Comparison of ENCODE assay signal across 8 cellular contexts in the genomic region with DNA sequence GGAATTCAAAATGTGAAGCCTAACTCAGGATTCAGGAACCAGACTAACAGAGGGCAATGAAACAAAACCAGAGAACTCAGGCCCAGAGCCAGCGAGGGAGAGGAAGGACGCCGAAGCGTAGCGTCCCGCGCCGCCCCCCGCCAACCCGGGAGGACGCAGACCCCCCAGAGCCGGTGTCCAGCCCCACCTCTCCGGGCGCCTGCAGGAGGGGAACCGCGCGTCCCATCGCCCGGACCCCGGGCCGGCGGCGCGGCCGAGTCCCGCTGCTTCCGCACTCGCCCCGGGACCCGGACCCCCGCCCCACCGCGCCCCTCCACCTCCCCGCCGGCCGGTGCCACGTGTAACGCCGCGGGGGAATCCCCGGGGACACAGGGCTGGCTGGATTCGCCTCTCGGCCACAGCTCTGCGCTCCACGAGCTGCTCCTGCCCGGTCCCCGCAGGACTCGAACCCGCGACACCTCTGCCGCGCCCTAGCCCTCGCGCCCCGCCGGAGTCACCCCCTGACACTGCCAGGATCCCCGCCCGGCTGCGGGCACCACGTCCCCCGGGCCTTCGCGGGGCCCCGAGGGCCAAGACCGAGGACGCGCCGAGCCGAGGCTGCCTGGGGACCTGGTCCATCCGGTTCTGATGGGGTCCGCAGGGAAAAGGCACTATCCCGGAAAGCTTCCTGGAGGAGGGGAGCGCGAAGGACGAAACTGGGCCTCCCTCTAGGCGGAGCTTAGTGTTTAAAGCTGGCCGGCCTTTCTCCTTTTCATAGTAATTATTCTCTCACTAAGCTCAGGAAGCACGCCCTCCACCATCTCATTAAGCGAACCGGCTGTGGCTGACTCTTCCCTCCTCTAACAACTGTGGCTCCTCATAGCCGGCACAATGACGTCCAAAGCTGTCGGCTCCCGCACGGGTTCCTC. TPM values are rescaled to one million over a fixed set of nuclear protein-coding genes. Genes with fewer than 3 reads are reported as not detected.
A peak's percentile ranks its signal among the peaks of the same experiment; 100 is the strongest.
DNase-seq lines count a peak whose midpoint lies in the region; ATAC-seq and TF ChIP-seq lines count a peak whose summit lies in the region.

No MANE protein-coding gene starts in this region.

- no peaks in the 10 kb centered on the region for H3K9me2 ChIP-seq in SK-N-SH

- peak overlapping the region; percentile 77 to 93 (median 88) for H3K4me3 Mint-ChIP-seq in IgD-negative memory B cell
- H3K4me3 Mint-ChIP-seq in osteocyte (ENCODE audit: unreplicated experiment), result no peak overlapping the region

- peaks cover 0 to 2% of the 10 kb centered on the region in 2 experiments; a peak in 1 of 4 replicates for H3K4me1 ChIP-seq in SK-N-SH (ENCODE audit: control insufficient read depth in 1 of 2, insufficient read depth in 2 of 2, low read depth in 1 of 2, low read length in 1 of 2)
- H3K4me1 ChIP-seq in colonic mucosa, result no peaks in the 10 kb centered on the region
- no peaks in the 10 kb centered on the region for H3K4me1 ChIP-seq in mucosa of stomach (ENCODE audit: control insufficient read depth, insufficient read depth, low read length)

- peak overlapping the region in 1 of 3 donors; percentile 41 for H3K27ac Mint-ChIP-seq in IgD-negative memory B cell
- no peak overlapping the region for H3K27ac Mint-ChIP-seq in osteocyte (ENCODE audit: unreplicated experiment)

- no peaks in the 10 kb centered on the region for H3K79me2 ChIP-seq in SK-N-SH (ENCODE audit: insufficient read depth)

- H3K27ac ChIP-seq in SK-N-SH (ENCODE audit: low read depth in 2 of 2, low read length in 1 of 2) (no peak overlapping the region), colonic mucosa (no peak overlapping the region)

- H3K4me1 Mint-ChIP-seq in IgD-negative memory B cell, result peaks cover 4 to 22% (median 9%) of the 10 kb centered on the region in 3 donors
- H3K4me1 Mint-ChIP-seq in osteocyte (ENCODE audit: unreplicated experiment), result no peaks in the 10 kb centered on the region

- POLR2A ChIA-PET in SK-N-SH (lab: Yijun Ruan, JAX), result no interaction called here

- H3K9ac ChIP-seq in SK-N-SH (no peak overlapping the region), colonic mucosa (ENCODE audit: low read depth in 2 of 2, low read length in 2 of 2) (peak overlapping the region; percentile 40 to 63), mucosa of stomach (ENCODE audit: low read length) (peak overlapping the region; percentile 79)

- TF ChIP-seq CTCF in SK-N-SH (IDR thresholded peaks at IDR 0.05) (no peak), colonic mucosa (IDR thresholded peaks at IDR 0.05) (no peak), osteocyte (IDR thresholded peaks at IDR 0.05) (no peak)

- H3K4me3 ChIP-seq in SK-N-SH (ENCODE audit: low read depth in 2 of 2, low read length in 1 of 2), result peak overlapping the region in 1 of 2 experiments; percentile 29; a peak in 3 of 4 replicates
- peak overlapping the region; percentile 66 for H3K4me3 ChIP-seq in colonic mucosa
- H3K4me3 ChIP-seq in mucosa of stomach (ENCODE audit: low read length), result peak overlapping the region; percentile 60

- WGBS in SK-N-SH (ENCODE audit: low lambda C conversion rate), result 49% methylated on average over 26 of the region's 85 CpGs

- H3K27me3 Mint-ChIP-seq in IgD-negative memory B cell (peaks cover 21% of the 10 kb centered on the region), osteocyte (ENCODE audit: unreplicated experiment) (peaks cover 5% of the 10 kb centered on the region)

- H2AFZ ChIP-seq in SK-N-SH (ENCODE audit: low read depth), result no peak overlapping the region

- no peaks in the 10 kb centered on the region for H3K36me3 ChIP-seq in SK-N-SH (replicated peaks in 1 of 2; ENCODE audit: control insufficient read depth in 1 of 2, insufficient read depth in 2 of 2, low read length in 1 of 2)
- H3K36me3 ChIP-seq in colonic mucosa, result no peaks in the 10 kb centered on the region
- no peaks in the 10 kb centered on the region for H3K36me3 ChIP-seq in mucosa of stomach (ENCODE audit: control insufficient read depth, insufficient read depth, low read length)

- CTCF ChIA-PET in SK-N-SH (lab: Yijun Ruan, JAX), result interaction anchor here (0.6 kb wide), 1 partner anchor 209 kb away, joined by 3 read pairs; no protein-coding TSS in a partner anchor

- no peaks in the 10 kb centered on the region for H4K20me1 ChIP-seq in SK-N-SH (ENCODE audit: insufficient read depth)

- intact Hi-C loops in colonic mucosa (cut with DNase I), result no loop called here

- TF ChIP-seq RAD21 in SK-N-SH (IDR thresholded peaks at IDR 0.05; ENCODE audit: low read length), result no peak

- ATAC-seq in SK-N-SH treated with all-trans-retinoic acid at 6 μM for 48 hours (no peak), GM19467 (IDR thresholded peaks at IDR 0.05; ENCODE audit: unreplicated experiment) (no peak)

- peak; percentile 57 for DNase-seq in SK-N-SH
- DNase-seq in colonic mucosa, result peak; percentile 41
- no peak for DNase-seq in osteocyte (ENCODE audit: extremely low spot score, unreplicated experiment)
- no peak for DNase-seq in dedifferentiated amniotic fluid mesenchymal stem cell (ENCODE audit: extremely low spot score)

- H3K36me3 Mint-ChIP-seq in IgD-negative memory B cell (peaks cover 2% of the 10 kb centered on the region), osteocyte (ENCODE audit: unreplicated experiment) (no peaks in the 10 kb centered on the region)

- H3K4me2 ChIP-seq in SK-N-SH, result no peak overlapping the region

- no peak for TF ChIP-seq EP300 in SK-N-SH (IDR thresholded peaks at IDR 0.05; ENCODE audit: borderline replicate concordance in 1 of 2, low read depth in 1 of 2, low read length in 1 of 2)

- H3K9me3 Mint-ChIP-seq in IgD-negative memory B cell (peaks cover 0 to 5% (median 2%) of the 10 kb centered on the region in 3 donors), osteocyte (ENCODE audit: unreplicated experiment) (peaks cover 6% of the 10 kb centered on the region)

- no peaks in the 10 kb centered on the region for H3F3A ChIP-seq in SK-N-SH (replicated peaks; ENCODE audit: insufficient read depth)

- no peaks in the 10 kb centered on the region for H3K9me3 ChIP-seq in SK-N-SH
- H3K9me3 ChIP-seq in colonic mucosa, result no peaks in the 10 kb centered on the region
- no peaks in the 10 kb centered on the region for H3K9me3 ChIP-seq in mucosa of stomach (ENCODE audit: control insufficient read depth, low read length)

- H3K27me3 ChIP-seq in SK-N-SH (ENCODE audit: insufficient read depth) (no peaks in the 10 kb centered on the region; the same call in 1 of the 2 replicates), colonic mucosa (no peaks in the 10 kb centered on the region), mucosa of stomach (ENCODE audit: control insufficient read depth, insufficient read depth, low read length) (no peaks in the 10 kb centered on the region)

TF ChIP-seq in SK-N-SH, 30 proteins besides CTCF, POLR2A, EP300 and RAD21 (continues in another document):
- TF ChIP-seq, protein P1, sequence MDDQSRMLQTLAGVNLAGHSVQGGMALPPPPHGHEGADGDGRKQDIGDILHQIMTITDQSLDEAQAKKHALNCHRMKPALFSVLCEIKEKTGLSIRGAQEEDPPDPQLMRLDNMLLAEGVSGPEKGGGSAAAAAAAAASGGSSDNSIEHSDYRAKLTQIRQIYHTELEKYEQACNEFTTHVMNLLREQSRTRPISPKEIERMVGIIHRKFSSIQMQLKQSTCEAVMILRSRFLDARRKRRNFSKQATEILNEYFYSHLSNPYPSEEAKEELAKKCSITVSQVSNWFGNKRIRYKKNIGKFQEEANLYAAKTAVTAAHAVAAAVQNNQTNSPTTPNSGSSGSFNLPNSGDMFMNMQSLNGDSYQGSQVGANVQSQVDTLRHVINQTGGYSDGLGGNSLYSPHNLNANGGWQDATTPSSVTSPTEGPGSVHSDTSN (IDR thresholded peaks at IDR 0.05), result no peak
- TF ChIP-seq NFIC (IDR thresholded peaks at IDR 0.05; ENCODE audit: borderline replicate concordance) (no peak), FOXM1 (IDR thresholded peaks at IDR 0.05; ENCODE audit: low read depth) (no peak), POLR2AphosphoS5 (IDR thresholded peaks at IDR 0.05; ENCODE audit: low read depth, low read length) (no peak), RFX5 (IDR thresholded peaks at IDR 0.05; ENCODE audit: low read length) (no peak)
- TF ChIP-seq, protein P2, sequence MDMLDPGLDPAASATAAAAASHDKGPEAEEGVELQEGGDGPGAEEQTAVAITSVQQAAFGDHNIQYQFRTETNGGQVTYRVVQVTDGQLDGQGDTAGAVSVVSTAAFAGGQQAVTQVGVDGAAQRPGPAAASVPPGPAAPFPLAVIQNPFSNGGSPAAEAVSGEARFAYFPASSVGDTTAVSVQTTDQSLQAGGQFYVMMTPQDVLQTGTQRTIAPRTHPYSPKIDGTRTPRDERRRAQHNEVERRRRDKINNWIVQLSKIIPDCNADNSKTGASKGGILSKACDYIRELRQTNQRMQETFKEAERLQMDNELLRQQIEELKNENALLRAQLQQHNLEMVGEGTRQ (IDR thresholded peaks at IDR 0.05; ENCODE audit: borderline replicate concordance, low read depth, low read length), result no peak

TF ChIP-seq in SK-N-SH treated with all-trans-retinoic acid at 6 μM for 48 hours, 23 proteins besides CTCF, POLR2A, EP300 and RAD21 (continues in another document):
- TF ChIP-seq SNAI2 (CRISPR knock-in tag; IDR thresholded peaks at IDR 0.05), result no peak
- TF ChIP-seq, protein P3, sequence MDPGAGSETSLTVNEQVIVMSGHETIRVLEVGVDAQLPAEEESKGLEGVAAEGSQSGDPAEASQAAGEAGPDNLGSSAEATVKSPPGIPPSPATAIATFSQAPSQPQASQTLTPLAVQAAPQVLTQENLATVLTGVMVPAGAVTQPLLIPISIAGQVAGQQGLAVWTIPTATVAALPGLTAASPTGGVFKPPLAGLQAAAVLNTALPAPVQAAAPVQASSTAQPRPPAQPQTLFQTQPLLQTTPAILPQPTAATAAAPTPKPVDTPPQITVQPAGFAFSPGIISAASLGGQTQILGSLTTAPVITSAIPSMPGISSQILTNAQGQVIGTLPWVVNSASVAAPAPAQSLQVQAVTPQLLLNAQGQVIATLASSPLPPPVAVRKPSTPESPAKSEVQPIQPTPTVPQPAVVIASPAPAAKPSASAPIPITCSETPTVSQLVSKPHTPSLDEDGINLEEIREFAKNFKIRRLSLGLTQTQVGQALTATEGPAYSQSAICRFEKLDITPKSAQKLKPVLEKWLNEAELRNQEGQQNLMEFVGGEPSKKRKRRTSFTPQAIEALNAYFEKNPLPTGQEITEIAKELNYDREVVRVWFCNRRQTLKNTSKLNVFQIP (CRISPR knock-in tag; IDR thresholded peaks at IDR 0.05; ENCODE audit: borderline replicate concordance, low read depth), result no peak

RNA-seq across cellular contexts. Expression of a gene that starts 40.4 kb away (rescaled TPM):
- 0.03 TPM in 1 of 2 replicates, not detected in the other for polyA plus RNA-seq in SK-N-SH (2012; rRNA removed)
- polyA plus RNA-seq in SK-N-SH (2012; cell fraction: cytosol; rRNA removed), result 0.03 TPM in 1 of 2 replicates, not detected in the other
- 0.04 TPM in 1 of 2 replicates, not detected in the other for polyA plus RNA-seq in SK-N-SH (2012; cell fraction: nucleus; rRNA removed)
- not detected for polyA plus RNA-seq in IgD-negative memory B cell
- total RNA-seq in colonic mucosa, result under 1 TPM; 0.37 to 0.42 TPM
- not detected in 2 replicates for total RNA-seq in osteocyte

Comparison
In these comparisons a context has a peak if more than half of its experiments do, and no peak if none do; other contexts are left out.
1. DNase-seq: peak in SK-N-SH (single experiment) and colonic mucosa (single experiment); none in osteocyte (single experiment) and dedifferentiated amniotic fluid mesenchymal stem cell (single experiment).